In genomic region chr19:1113278-1113985, GRCh38 we compare ENCODE assay signal across 8 cellular contexts.
A peak's percentile ranks its signal among the peaks of the same experiment; 100 is the strongest.
DNase-seq lines count a peak whose midpoint lies in the region; ATAC-seq and TF ChIP-seq lines count a peak whose summit lies in the region.

No MANE protein-coding gene starts in this region.

- H3K27me3 ChIP-seq in WERI-Rb-1 (ENCODE audit: insufficient read depth, low read depth, severe bottlenecking), result no peaks in the 10 kb centered on the region

- TF ChIP-seq CTCF in WERI-Rb-1 (IDR thresholded peaks at IDR 0.05; ENCODE audit: low read depth, low read length), result peak; percentile 98

- DNase-seq in AG08396 (ENCODE audit: low spot score) (peak; percentile 99), NCI-H2029 treated with DMSO at 0.1 percent for 48 hours (lab: John Stamatoyannopoulos, UW) (peak; percentile 55), WERI-Rb-1 (peak; percentile 98), T47D (ENCODE audit: low read depth in 1 of 2, low spot score in 1 of 2) (peak; percentile 94 to 95), inferior parietal cortex (ENCODE audit: extremely low spot score) (peak; percentile 82)

- in situ Hi-C loops in T47D (cut with HindIII; ENCODE audit: low pct_unique_long_range_greater_than_20kb, low sequenced_read_pairs), result no loop called here

- no peaks in the 10 kb centered on the region for H3K9me3 ChIP-seq in WERI-Rb-1 (ENCODE audit: severe bottlenecking)

- ATAC-seq in GM21360 (IDR thresholded peaks at IDR 0.05; ENCODE audit: unreplicated experiment) (peak; percentile 52), GM18511 (IDR thresholded peaks at IDR 0.05; ENCODE audit: unreplicated experiment) (no peak)

- H3K27ac ChIP-seq in WERI-Rb-1 (peak overlapping the region; percentile 62), skin epidermis (peak overlapping the region in 19 of 21 experiments; percentile 9 to 85 (median 66))

- H3K36me3 ChIP-seq in WERI-Rb-1, result peaks cover 25% of the 10 kb centered on the region

- no peak overlapping the region for H3K4me3 ChIP-seq in WERI-Rb-1 (ENCODE audit: low read depth, low read length)
- H3K4me3 ChIP-seq in skin epidermis, result no peak overlapping the region
